ENCODE assay signal across 8 cellular contexts in genomic region chrX:68504237-68504636, GRCh38. TPM values are rescaled to one million over a fixed set of nuclear protein-coding genes. Genes with fewer than 3 reads are reported as not detected.
DNase-seq lines count a peak whose midpoint lies in the region; ATAC-seq, FAIRE-seq and TF ChIP-seq lines count a peak whose summit lies in the region.

No MANE protein-coding gene starts in this region.

- H3K9me3 Mint-ChIP-seq in T-cell: no peaks in the 10 kb centered on the region

- TF ChIP-seq CTCF in pancreas (IDR thresholded peaks at IDR 0.05) (no peak), gastroesophageal sphincter (IDR thresholded peaks at IDR 0.05) (no peak)

- no peaks in the 10 kb centered on the region for H3K9me3 ChIP-seq in pancreas
- H3K9me3 ChIP-seq in gastroesophageal sphincter: no peaks in the 10 kb centered on the region

- H3K4me3 ChIP-seq in pancreas (no peak overlapping the region), gastroesophageal sphincter (no peak overlapping the region)

- POLR2A ChIA-PET in T-cell (lab: Charles Lee): no interaction called here

- CTCF ChIA-PET in T-cell (lab: Charles Lee): no interaction called here

- peak; percentile 53 for ATAC-seq in GM21447 (IDR thresholded peaks at IDR 0.05; ENCODE audit: unreplicated experiment)
- peak; percentile 56 to 77 (median 74) for ATAC-seq in T-cell (replicated peaks in 1 of 4)
- no peak for ATAC-seq in pancreas
- no peak for ATAC-seq in gastroesophageal sphincter

- H3K4me1 ChIP-seq in pancreas (peaks cover 0 to 4% (median 0%) of the 10 kb centered on the region in 3 donors), gastroesophageal sphincter (peaks cover 0 to 33% (median 0%) of the 10 kb centered on the region in 3 donors)

- no peak overlapping the region for H3K27ac ChIP-seq in pancreas
- no peak overlapping the region for H3K27ac ChIP-seq in caudate nucleus (ENCODE audit: low read depth, low read length)
- H3K27ac ChIP-seq in gastroesophageal sphincter: no peak overlapping the region

- DNase-seq in T-cell: peak in 16 of 34 experiments; percentile 1 to 44 (median 11)
- peak; percentile 54 for DNase-seq in astrocyte of the hippocampus (ENCODE audit: low read depth, low spot score)
- DNase-seq in stimulated activated CD4-positive, alpha-beta T cell treated with anti-CD3 and anti-CD28 coated beads, Interleukin-2, amount 100 ng/mL, for 4 hours (ENCODE audit: low read depth): peak; percentile 46
- no peak for DNase-seq in pancreas
- DNase-seq in caudate nucleus (lab: John Stamatoyannopoulos, UW): no peak
- DNase-seq in superior temporal gyrus (ENCODE audit: extremely low spot score): no peak

- peaks cover 3% of the 10 kb centered on the region for H3K36me3 Mint-ChIP-seq in T-cell

- no peak overlapping the region for H3K4me3 Mint-ChIP-seq in T-cell

- H3K36me3 ChIP-seq in pancreas: no peaks in the 10 kb centered on the region
- H3K36me3 ChIP-seq in gastroesophageal sphincter: no peaks in the 10 kb centered on the region

- intact Hi-C loops in pancreas (cut with DNase I): no loop called here

- TF ChIP-seq POLR2A in gastroesophageal sphincter (IDR thresholded peaks at IDR 0.05): no peak

- H3K27me3 Mint-ChIP-seq in T-cell: no peaks in the 10 kb centered on the region

- H3K4me1 Mint-ChIP-seq in T-cell: peaks cover 43 to 78% (median 70%) of the 10 kb centered on the region in 3 donors

- WGBS in pancreas, 2 donors: 82 to 89% methylated on average over 4 of the region's 4 CpGs
- 53% methylated on average over 3 of the region's 4 CpGs; no CpG with 5 or more reads in 1 of the 2 donors for WGBS in gastroesophageal sphincter (ENCODE audit: low coverage in 1 of 2), 2 donors

- no peak for TF ChIP-seq EP300 in gastroesophageal sphincter (IDR thresholded peaks at IDR 0.05)

- H3K27me3 ChIP-seq in pancreas (peaks cover 0 to 19% (median 0%) of the 10 kb centered on the region in 4 donors), gastroesophageal sphincter (no peaks in the 10 kb centered on the region)

- H3K27ac Mint-ChIP-seq in T-cell: peak overlapping the region; percentile 34 to 63

- FAIRE-seq in pancreas (lab: Jason Lieb, UNC): no peak

RNA-seq across cellular contexts. Expression of gene YIPF6, which starts 5.4 kb away (rescaled TPM):
- total RNA-seq in T-cell (10 to 100 TPM; 10.0 to 16.2 (median 14.3) TPM), pancreas (10 to 100 TPM; 15.1 to 27.5 (median 20.9) TPM), gastroesophageal sphincter (10 to 100 TPM; 25.4 to 41.3 (median 37.4) TPM)
- polyA plus RNA-seq in pancreas: 10 to 100 TPM in 1 of 2 donors, 1 to 10 TPM in 1; 4.6 to 13.5 TPM

Comparison
In these comparisons a context has a peak if more than half of its experiments do, and no peak if none do; other contexts are left out.
1. ATAC-seq: peak in GM21447 (single experiment) and T-cell (4 of 4); none in pancreas (0 of 4) and gastroesophageal sphincter (single experiment).
2. DNase-seq: peak in astrocyte of the hippocampus (single experiment) and stimulated activated CD4-positive, alpha-beta T cell treated with anti-CD3 and anti-CD28 coated beads, Interleukin-2, amount 100 ng/mL, for 4 hours (single experiment); none in pancreas (0 of 6), caudate nucleus (0 of 61) and superior temporal gyrus (single experiment).